1 cellular context compared by ENCODE assay signal in the genomic region with DNA sequence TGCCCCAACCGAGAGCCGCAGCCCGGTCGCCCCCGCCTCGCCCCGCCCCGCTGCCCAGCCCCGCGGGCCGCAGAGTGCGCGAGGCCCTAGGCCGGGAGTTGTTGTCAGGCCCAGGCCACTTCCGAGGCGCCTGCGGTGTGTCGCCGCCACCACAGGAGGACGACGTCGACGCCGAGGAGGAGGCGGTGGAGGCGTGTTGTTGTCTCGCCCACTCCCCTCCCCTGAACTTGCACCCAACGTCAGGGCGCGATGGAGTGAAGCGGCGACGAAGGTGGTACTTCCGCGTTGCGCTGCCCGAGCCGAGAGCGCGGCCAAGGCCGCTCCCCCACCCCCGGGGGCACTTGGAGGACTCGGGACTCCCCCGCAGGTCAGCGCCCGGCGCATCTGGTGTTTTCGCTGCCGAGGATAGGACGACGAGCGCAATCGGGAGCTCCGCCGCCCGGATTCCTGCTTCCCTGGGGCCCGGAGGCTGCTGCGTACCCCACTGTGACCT.
TF ChIP-seq lines count a peak whose summit lies in the region.

Gene CDK13, plus strand, starts transcription at position 277 of the 493 bp plus-strand sequence. CDS start 386 bp downstream, outside the sequence.

TF ChIP-seq in GM12878, 131 proteins besides CTCF, POLR2A, EP300 and RAD21 (continued from another document):
- TF ChIP-seq PBX3 (IDR thresholded peaks at IDR 0.05; ENCODE audit: insufficient replicate concordance, low read depth, low read length) (no peak), POLR2AphosphoS2 (IDR thresholded peaks at IDR 0.05; ENCODE audit: low read depth, low read length) (peak; percentile 51; the same call in 1 of the 2 replicates), MEF2B (IDR thresholded peaks at IDR 0.05; ENCODE audit: partially characterized antibody, poor library complexity, severe bottlenecking) (peak; percentile 52), FOS (IDR thresholded peaks at IDR 0.05; ENCODE audit: borderline replicate concordance, extremely low read depth, insufficient read length) (no peak), MYB (IDR thresholded peaks at IDR 0.05; ENCODE audit: borderline replicate concordance, low read depth, low read length) (no peak), NR2F1 (conservative IDR thresholded peaks at IDR 0.05) (peak; percentile 88), BHLHE40 (IDR thresholded peaks at IDR 0.05; ENCODE audit: borderline replicate concordance in 1 of 2, low read depth in 2 of 2, low read length in 1 of 2) (peak; percentile 29 to 64; a peak in 1 of 4 replicates), YY1 (IDR thresholded peaks at IDR 0.05; ENCODE audit: low read depth, low read length) (no peak; the same call in 1 of the 2 replicates), TCF7 (IDR thresholded peaks at IDR 0.05; ENCODE audit: borderline replicate concordance) (no peak), NKRF (conservative IDR thresholded peaks at IDR 0.05) (peak; percentile 61)
- TF ChIP-seq, protein P1, sequence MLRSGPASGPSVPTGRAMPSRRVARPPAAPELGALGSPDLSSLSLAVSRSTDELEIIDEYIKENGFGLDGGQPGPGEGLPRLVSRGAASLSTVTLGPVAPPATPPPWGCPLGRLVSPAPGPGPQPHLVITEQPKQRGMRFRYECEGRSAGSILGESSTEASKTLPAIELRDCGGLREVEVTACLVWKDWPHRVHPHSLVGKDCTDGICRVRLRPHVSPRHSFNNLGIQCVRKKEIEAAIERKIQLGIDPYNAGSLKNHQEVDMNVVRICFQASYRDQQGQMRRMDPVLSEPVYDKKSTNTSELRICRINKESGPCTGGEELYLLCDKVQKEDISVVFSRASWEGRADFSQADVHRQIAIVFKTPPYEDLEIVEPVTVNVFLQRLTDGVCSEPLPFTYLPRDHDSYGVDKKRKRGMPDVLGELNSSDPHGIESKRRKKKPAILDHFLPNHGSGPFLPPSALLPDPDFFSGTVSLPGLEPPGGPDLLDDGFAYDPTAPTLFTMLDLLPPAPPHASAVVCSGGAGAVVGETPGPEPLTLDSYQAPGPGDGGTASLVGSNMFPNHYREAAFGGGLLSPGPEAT (IDR thresholded peaks at IDR 0.05; ENCODE audit: low read depth) = no peak; the same call in 1 of the 2 replicates
- TF ChIP-seq, protein P2, sequence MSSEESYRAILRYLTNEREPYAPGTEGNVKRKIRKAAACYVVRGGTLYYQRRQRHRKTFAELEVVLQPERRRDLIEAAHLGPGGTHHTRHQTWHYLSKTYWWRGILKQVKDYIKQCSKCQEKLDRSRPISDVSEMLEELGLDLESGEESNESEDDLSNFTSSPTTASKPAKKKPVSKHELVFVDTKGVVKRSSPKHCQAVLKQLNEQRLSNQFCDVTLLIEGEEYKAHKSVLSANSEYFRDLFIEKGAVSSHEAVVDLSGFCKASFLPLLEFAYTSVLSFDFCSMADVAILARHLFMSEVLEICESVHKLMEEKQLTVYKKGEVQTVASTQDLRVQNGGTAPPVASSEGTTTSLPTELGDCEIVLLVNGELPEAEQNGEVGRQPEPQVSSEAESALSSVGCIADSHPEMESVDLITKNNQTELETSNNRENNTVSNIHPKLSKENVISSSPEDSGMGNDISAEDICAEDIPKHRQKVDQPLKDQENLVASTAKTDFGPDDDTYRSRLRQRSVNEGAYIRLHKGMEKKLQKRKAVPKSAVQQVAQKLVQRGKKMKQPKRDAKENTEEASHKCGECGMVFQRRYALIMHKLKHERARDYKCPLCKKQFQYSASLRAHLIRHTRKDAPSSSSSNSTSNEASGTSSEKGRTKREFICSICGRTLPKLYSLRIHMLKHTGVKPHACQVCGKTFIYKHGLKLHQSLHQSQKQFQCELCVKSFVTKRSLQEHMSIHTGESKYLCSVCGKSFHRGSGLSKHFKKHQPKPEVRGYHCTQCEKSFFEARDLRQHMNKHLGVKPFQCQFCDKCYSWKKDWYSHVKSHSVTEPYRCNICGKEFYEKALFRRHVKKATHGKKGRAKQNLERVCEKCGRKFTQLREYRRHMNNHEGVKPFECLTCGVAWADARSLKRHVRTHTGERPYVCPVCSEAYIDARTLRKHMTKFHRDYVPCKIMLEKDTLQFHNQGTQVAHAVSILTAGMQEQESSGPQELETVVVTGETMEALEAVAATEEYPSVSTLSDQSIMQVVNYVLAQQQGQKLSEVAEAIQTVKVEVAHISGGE (CRISPR knock-in tag; IDR thresholded peaks at IDR 0.05) = no peak
